30 cellular contexts compared by ENCODE assay signal in the genomic region with DNA sequence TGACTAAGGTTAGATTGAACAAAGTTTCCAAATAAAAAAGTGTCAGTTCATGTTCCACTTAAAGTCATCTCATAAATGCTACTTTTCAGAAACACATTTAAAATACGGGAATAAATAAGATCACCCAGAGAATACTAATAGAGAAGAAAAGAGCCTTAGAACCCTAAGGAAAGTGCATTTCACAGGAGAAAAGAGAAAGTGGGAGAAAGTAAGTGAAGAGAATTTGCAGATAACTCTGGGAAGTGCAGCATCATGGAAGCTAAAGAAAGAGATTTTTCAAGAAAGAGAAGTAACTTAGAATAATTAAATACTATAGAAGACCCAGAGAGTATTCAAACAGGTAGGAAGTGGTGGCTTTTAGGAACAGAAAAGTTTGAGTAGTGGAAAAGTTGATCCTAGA.
DNase-seq lines count a peak whose midpoint lies in the region; ATAC-seq, FAIRE-seq and TF ChIP-seq lines count a peak whose summit lies in the region.
"Had no signal": no experiment of that assay in that cellular context is flagged by ENCODE, and none has a peak within 500 bp of the region (broad histone marks: within the 10 kb centered on the region; RNA-seq: fewer than 3 reads in every experiment).

No MANE protein-coding gene starts in this region.

- POLR2A ChIA-PET in HEK293 (lab: Yijun Ruan, JAX) = no interaction called here
- POLR2A ChIA-PET in K562 (lab: Yijun Ruan, JAX) = no interaction called here

- H3K9me1 ChIP-seq in K562 (ENCODE audit: control insufficient read depth, insufficient read depth, low read length) = no peaks in the 10 kb centered on the region

- H3K4me3 ChIP-seq in HEK293 (ENCODE audit: low read depth, low read length) (no peak overlapping the region), K562 (no peak overlapping the region)
- H3K4me3 ChIP-seq: A549; BLaER1; BLaER1 treated with 17β-estradiol and CSF1 and Interleukin-3, amounts not matched to agents 10 nM and 100 nM had no signal

- peaks cover 3% of the 10 kb centered on the region for H3K4me1 ChIP-seq in HEK293 (ENCODE audit: control insufficient read depth, insufficient read depth, low read length)
- no peaks in the 10 kb centered on the region for H3K4me1 ChIP-seq in K562 (replicated peaks in 1 of 2; ENCODE audit: control insufficient read depth in 2 of 2, insufficient read depth in 2 of 2, low read length in 2 of 2)
- H3K4me1 ChIP-seq: BE2C; BLaER1; BLaER1 treated with 17β-estradiol and CSF1 and Interleukin-3, amounts not matched to agents 10 nM and 100 nM; Caco-2 had no signal

- TF ChIP-seq POLR2A in K562 (conservative IDR thresholded peaks at IDR 0.05) = no peak

- in situ Hi-C loops in K562 (cut with MboI) = no loop called here

- DNase-seq in K562 (ENCODE audit: extremely low read depth in 1 of 4, low spot score in 3 of 4) = no peak
- DNase-seq in stimulated activated naive CD4-positive, alpha-beta T cell treated with Interleukin-2 at 50 U/mL for 16 hours (lab: John Stamatoyannopoulos, UW) = no peak
- DNase-seq: 8988T; ACHN; AML-193; BE2C; Caco-2; Calu3; CD4-positive, alpha-beta memory T cell; CD4-positive, alpha-beta T cell; CD4-positive, CD25-positive, alpha-beta regulatory T cell; CD8-positive, alpha-beta memory T cell; CD8-positive, alpha-beta T cell; COR-L47; DMS 273 treated with DMSO at 0.1 percent for 48 hours; DMS153; DMS53; DMS79; DMS79 treated with DMSO at 0.1 percent for 48 hours; DND-41; EL had no signal

- TF ChIP-seq EP300 in K562 (IDR thresholded peaks at IDR 0.05; ENCODE audit: low read length) = no peak

- no peaks in the 10 kb centered on the region for H3K27me3 ChIP-seq in K562 (ENCODE audit: control insufficient read depth in 2 of 2, insufficient read depth in 2 of 2, low read length in 2 of 2)
- H3K27me3 ChIP-seq: BE2C; BLaER1; BLaER1 treated with 17β-estradiol and CSF1 and Interleukin-3, amounts not matched to agents 10 nM and 100 nM had no signal

- no peaks in the 10 kb centered on the region for H4K20me1 ChIP-seq in K562 (replicated peaks; ENCODE audit: control insufficient read depth, insufficient read depth, low read length)
- H4K20me1 ChIP-seq: BLaER1; BLaER1 treated with 17β-estradiol and CSF1 and Interleukin-3, amounts not matched to agents 10 nM and 100 nM had no signal

- H3K27ac ChIP-seq in HEK293 (ENCODE audit: extremely low read depth, low read depth, low read length) (no peak overlapping the region), K562 (ENCODE audit: extremely low read depth, low read depth, low read length) (no peak overlapping the region)
- H3K27ac ChIP-seq: 22Rv1; A549; BLaER1; BLaER1 treated with 17β-estradiol and CSF1 and Interleukin-3, amounts not matched to agents 10 nM and 100 nM; C4-2B had no signal

- intact Hi-C loops in K562 (cut with micrococcal nuclease) = no loop called here

- H3K4me2 ChIP-seq in K562 (ENCODE audit: insufficient read depth, low read length) = no peak overlapping the region
- H3K4me2 ChIP-seq: A549; BLaER1; BLaER1 treated with 17β-estradiol and CSF1 and Interleukin-3, amounts not matched to agents 10 nM and 100 nM had no signal

- no peak overlapping the region for H3K9ac ChIP-seq in K562 (ENCODE audit: insufficient read depth in 1 of 2, low read depth in 2 of 2, low read length in 2 of 2)
- H3K9ac ChIP-seq: BLaER1; BLaER1 treated with 17β-estradiol and CSF1 and Interleukin-3, amounts not matched to agents 10 nM and 100 nM had no signal

- TF ChIP-seq RAD21 in K562 (CRISPR knock-in tag; conservative IDR thresholded peaks at IDR 0.05 in 1 of 2, IDR thresholded peaks at IDR 0.05 in 1 of 2) = no peak

- no peak for ATAC-seq in K562
- ATAC-seq in GM19452 (IDR thresholded peaks at IDR 0.05; ENCODE audit: unreplicated experiment) = no peak
- ATAC-seq: A549; CD8-positive, alpha-beta T cell had no signal

- no peak for FAIRE-seq in K562 (lab: Jason Lieb, UNC)
- FAIRE-seq: A204.1, A549, D721Med had no signal

- no peaks in the 10 kb centered on the region for H3K79me2 ChIP-seq in K562 (ENCODE audit: control insufficient read depth, insufficient read depth, low read length)

- no peaks in the 10 kb centered on the region for H3K36me3 ChIP-seq in HEK293 (ENCODE audit: control insufficient read depth in 2 of 2, insufficient read depth in 1 of 2, low read length in 2 of 2)
- no peaks in the 10 kb centered on the region for H3K36me3 ChIP-seq in K562 (ENCODE audit: control insufficient read depth, insufficient read depth, low read length)
- H3K36me3 ChIP-seq: BE2C had no signal

- H2AFZ ChIP-seq in K562 (ENCODE audit: low read depth, low read length) = no peak overlapping the region

- CTCF ChIA-PET in HEK293 (lab: Yijun Ruan, JAX) (no interaction called here), K562 (lab: Yijun Ruan, JAX; ENCODE audit: low intra/inter-chr PET ratio) (no interaction called here)

- TF ChIP-seq CTCF in HEK293 (tag by site-specific recombination; IDR thresholded peaks at IDR 0.05) (no peak), K562 (IDR thresholded peaks at IDR 0.05 in 2 of 3, conservative IDR thresholded peaks at IDR 0.05 in 1 of 3; ENCODE audit: insufficient read depth in 2 of 3, low read depth in 1 of 3, low read length in 3 of 3) (no peak)

- WGBS in K562 (ENCODE audit: insufficient coverage, low coverage, missing lambda C conversion rate) = 50% methylated on average over 1 of the region's 1 CpG

- H3K9me3 ChIP-seq in HEK293 (ENCODE audit: control insufficient read depth, insufficient read depth, low read depth, low read length) = no peaks in the 10 kb centered on the region
- H3K9me3 ChIP-seq in K562 (replicated peaks; ENCODE audit: control insufficient read depth, insufficient read depth, low read depth, low read length) = no peaks in the 10 kb centered on the region
- H3K9me3 ChIP-seq: A549; BE2C; BLaER1; BLaER1 treated with 17β-estradiol and CSF1 and Interleukin-3, amounts not matched to agents 10 nM and 100 nM; Caco-2 had no signal

- no TSS peak for BruUV-seq in K562 (replicated peaks; lab: Mats Ljungman, UMichigan)

TF ChIP-seq in HEK293, 187 proteins besides CTCF, POLR2A, EP300 and RAD21:
- TF ChIP-seq ZBTB48 (tag by site-specific recombination; IDR thresholded peaks at IDR 0.05) (no peak), PRDM1 (tag by site-specific recombination; IDR thresholded peaks at IDR 0.05) (peak; percentile 91), ZNF76 (tag by site-specific recombination; IDR thresholded peaks at IDR 0.05; ENCODE audit: borderline replicate concordance, low read depth) (no peak)

TF ChIP-seq in K562, 482 proteins besides CTCF, POLR2A, EP300 and RAD21:
- TF ChIP-seq, protein P1, sequence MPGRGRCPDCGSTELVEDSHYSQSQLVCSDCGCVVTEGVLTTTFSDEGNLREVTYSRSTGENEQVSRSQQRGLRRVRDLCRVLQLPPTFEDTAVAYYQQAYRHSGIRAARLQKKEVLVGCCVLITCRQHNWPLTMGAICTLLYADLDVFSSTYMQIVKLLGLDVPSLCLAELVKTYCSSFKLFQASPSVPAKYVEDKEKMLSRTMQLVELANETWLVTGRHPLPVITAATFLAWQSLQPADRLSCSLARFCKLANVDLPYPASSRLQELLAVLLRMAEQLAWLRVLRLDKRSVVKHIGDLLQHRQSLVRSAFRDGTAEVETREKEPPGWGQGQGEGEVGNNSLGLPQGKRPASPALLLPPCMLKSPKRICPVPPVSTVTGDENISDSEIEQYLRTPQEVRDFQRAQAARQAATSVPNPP (IDR thresholded peaks at IDR 0.05; ENCODE audit: borderline replicate concordance, insufficient read depth, insufficient read length) = no peak
- TF ChIP-seq RUNX1 (IDR thresholded peaks at IDR 0.05; ENCODE audit: low read depth) (no peak), FIP1L1 (IDR thresholded peaks at IDR 0.05; ENCODE audit: low read depth, low read length, poor library complexity, severe bottlenecking) (no peak), PTBP1 (IDR thresholded peaks at IDR 0.05; ENCODE audit: low read depth, low read length) (no peak), ZNF444 (CRISPR knock-in tag; IDR thresholded peaks at IDR 0.05) (no peak), ZNF23 (CRISPR knock-in tag; IDR thresholded peaks at IDR 0.05) (no peak), ZNF316 (IDR thresholded peaks at IDR 0.05) (0 out of 2 replicates have a peak, but pooled peaks have one; percentile 8)
TF ChIP-seq in K562: peak in this region for 1.
